ENCODE assay signal across 15 cellular contexts in the genomic region with DNA sequence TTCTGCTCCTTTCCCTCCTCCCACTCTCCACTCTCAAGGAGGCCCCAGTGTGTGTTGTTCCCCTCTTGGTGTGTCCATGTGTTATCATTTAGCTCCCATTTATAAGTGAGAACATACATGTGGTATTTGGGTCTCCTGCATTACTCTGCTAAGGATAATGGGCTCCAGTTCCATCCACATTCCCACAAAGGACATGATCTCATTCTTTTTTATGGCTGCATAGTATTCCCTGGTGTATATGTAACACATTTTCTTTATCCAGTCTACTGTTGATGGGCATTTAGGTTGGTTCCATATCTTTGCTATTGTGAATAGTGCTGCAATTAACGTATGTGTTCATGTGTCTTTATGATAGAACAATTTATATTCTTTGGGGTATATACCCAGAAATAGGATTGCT.
"Had no signal": no experiment of that assay in that cellular context is flagged by ENCODE, and none has a peak within 500 bp of the region (broad histone marks: within the 10 kb centered on the region; RNA-seq: fewer than 3 reads in every experiment).

No MANE protein-coding gene starts in this region.

- H3K9me3 ChIP-seq: left lung, tibial artery had no signal

- H3K9me3 Mint-ChIP-seq: central memory CD8-positive, alpha-beta T cell had no signal

- H3K4me1 Mint-ChIP-seq: central memory CD8-positive, alpha-beta T cell had no signal

- H3K27ac ChIP-seq: brain microvascular endothelial cell, coronary artery, foreskin keratinocyte, left lung, tibial artery, VCaP had no signal

- H3K27ac Mint-ChIP-seq: progenitor cell of endocrine pancreas had no signal

- H3K36me3 ChIP-seq: brain microvascular endothelial cell, left lung, tibial artery had no signal

- DNase-seq: brain microvascular endothelial cell; foreskin keratinocyte; hippocampal formation; mammary epithelial cell; midbrain; stimulated activated CD4-positive, alpha-beta T cell treated with anti-CD3 and anti-CD28 coated beads, Interleukin-12 subunit alpha, Interleukin-12 subunit beta, amount 100 ng/mL, for 4 hours; substantia nigra had no signal

- H3K4me3 Mint-ChIP-seq: central memory CD8-positive, alpha-beta T cell; neural crest cell had no signal

- H3K27me3 ChIP-seq: brain microvascular endothelial cell, foreskin keratinocyte, left lung, tibial artery had no signal

- ATAC-seq: foreskin keratinocyte, left lung, SK-N-SH treated with all-trans-retinoic acid at 6 μM for 48 hours had no signal

- H3K4me3 ChIP-seq: coronary artery, left lung, tibial artery had no signal
